11 cellular contexts compared by ENCODE assay signal in the genomic region with DNA sequence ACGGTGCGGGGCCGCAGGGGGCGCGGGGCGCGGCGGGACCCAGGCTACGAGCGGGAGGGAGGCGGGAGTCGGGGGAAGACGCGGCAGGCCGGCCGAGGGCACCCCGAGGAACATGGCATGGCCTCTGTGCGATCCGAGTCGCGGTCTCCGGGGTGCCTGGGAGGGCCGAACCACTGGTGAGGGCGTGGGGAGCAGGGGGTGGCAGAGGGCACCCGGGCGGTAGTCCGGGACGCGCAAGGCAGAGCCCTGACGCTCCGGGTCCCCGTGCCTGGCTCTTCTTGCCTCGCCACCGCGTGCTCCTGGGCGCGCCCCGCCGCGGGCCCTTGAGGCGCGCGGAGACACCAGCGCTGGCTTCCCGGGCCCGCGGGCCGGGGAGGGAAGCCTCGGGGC. TPM values are rescaled to one million over a fixed set of nuclear protein-coding genes. Genes with fewer than 3 reads are reported as not detected.
DNase-seq lines count a peak whose midpoint lies in the region; ATAC-seq and TF ChIP-seq lines count a peak whose summit lies in the region.
"Had no signal": no experiment of that assay in that cellular context is flagged by ENCODE, and none has a peak within 500 bp of the region (broad histone marks: within the 10 kb centered on the region; RNA-seq: fewer than 3 reads in every experiment).

No MANE protein-coding gene starts in this region.

- peaks cover 0 to 84% of the 10 kb centered on the region in 2 donors for H3K27me3 ChIP-seq in tibial artery

- H3K36me3 Mint-ChIP-seq in WTC11: peaks cover 28% of the 10 kb centered on the region

- peaks cover 0 to 49% (median 42%) of the 10 kb centered on the region in 4 donors for H3K4me1 ChIP-seq in tibial artery

- CTCF ChIA-PET in WTC11 (lab: Charles Lee): no interaction called here

- in situ Hi-C loops in KBM-7 (cut with MboI; ENCODE audit: low pct_unique_long_range_greater_than_20kb, low sequenced_read_pairs): no loop called here

- no peak for TF ChIP-seq CTCF in WTC11 (IDR thresholded peaks at IDR 0.05)
- TF ChIP-seq CTCF in tibial artery (IDR thresholded peaks at IDR 0.05): no peak

- DNase-seq in NCI-H748 (lab: John Stamatoyannopoulos, UW; ENCODE audit: unreplicated experiment): peak; percentile 67
- no peak for DNase-seq in NCI-H748 treated with DMSO at 0.1 percent for 48 hours (lab: John Stamatoyannopoulos, UW)
- peak; percentile 29 for DNase-seq in WTC11 (ENCODE audit: low spot score)
- DNase-seq in islet precursor cell: peak; percentile 70
- no peak for DNase-seq in tibial artery
- no peak for DNase-seq in hippocampal formation (lab: John Stamatoyannopoulos, UW)
- no peak for DNase-seq in NCI-H2196 (lab: John Stamatoyannopoulos, UW; ENCODE audit: unreplicated experiment)
- DNase-seq in KBM-7: no peak

- POLR2A ChIA-PET in WTC11 (lab: Charles Lee): interaction anchor here (1.6 kb wide), 1 partner anchor 30 kb away, joined by 13 read pairs; no protein-coding TSS in a partner anchor

- no peaks in the 10 kb centered on the region for H3K36me3 ChIP-seq in tibial artery

- intact Hi-C loops in tibial artery (cut with DNase I; ENCODE audit: low total_unique reads): no loop called here

- H3K27me3 Mint-ChIP-seq in WTC11 (ENCODE audit: low read depth): peaks cover 7% of the 10 kb centered on the region

- H3K27ac Mint-ChIP-seq in WTC11: peak overlapping the region; percentile 82; the same call in 1 of the 2 replicates
- H3K27ac Mint-ChIP-seq: CD14-positive monocyte had no signal

- peak overlapping the region; percentile 92 for H3K4me3 Mint-ChIP-seq in WTC11

- no peak overlapping the region for H3K27ac ChIP-seq in tibial artery

- H3K4me1 Mint-ChIP-seq in WTC11: peaks cover 35% of the 10 kb centered on the region

- H3K4me3 ChIP-seq in tibial artery: peak overlapping the region; percentile 32 to 49

- no peaks in the 10 kb centered on the region for H3K9me3 ChIP-seq in tibial artery

- H3K9me3 Mint-ChIP-seq in WTC11: peaks cover 2% of the 10 kb centered on the region; the same call in 1 of the 2 replicates

- ATAC-seq in WTC11: peak; percentile 2

TF ChIP-seq in WTC11, 78 proteins besides CTCF, POLR2A, EP300 and RAD21:
- TF ChIP-seq, protein P1, sequence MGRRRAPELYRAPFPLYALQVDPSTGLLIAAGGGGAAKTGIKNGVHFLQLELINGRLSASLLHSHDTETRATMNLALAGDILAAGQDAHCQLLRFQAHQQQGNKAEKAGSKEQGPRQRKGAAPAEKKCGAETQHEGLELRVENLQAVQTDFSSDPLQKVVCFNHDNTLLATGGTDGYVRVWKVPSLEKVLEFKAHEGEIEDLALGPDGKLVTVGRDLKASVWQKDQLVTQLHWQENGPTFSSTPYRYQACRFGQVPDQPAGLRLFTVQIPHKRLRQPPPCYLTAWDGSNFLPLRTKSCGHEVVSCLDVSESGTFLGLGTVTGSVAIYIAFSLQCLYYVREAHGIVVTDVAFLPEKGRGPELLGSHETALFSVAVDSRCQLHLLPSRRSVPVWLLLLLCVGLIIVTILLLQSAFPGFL (CRISPR knock-in tag; IDR thresholded peaks at IDR 0.05; ENCODE audit: borderline replicate concordance): no peak
- TF ChIP-seq, protein P2, sequence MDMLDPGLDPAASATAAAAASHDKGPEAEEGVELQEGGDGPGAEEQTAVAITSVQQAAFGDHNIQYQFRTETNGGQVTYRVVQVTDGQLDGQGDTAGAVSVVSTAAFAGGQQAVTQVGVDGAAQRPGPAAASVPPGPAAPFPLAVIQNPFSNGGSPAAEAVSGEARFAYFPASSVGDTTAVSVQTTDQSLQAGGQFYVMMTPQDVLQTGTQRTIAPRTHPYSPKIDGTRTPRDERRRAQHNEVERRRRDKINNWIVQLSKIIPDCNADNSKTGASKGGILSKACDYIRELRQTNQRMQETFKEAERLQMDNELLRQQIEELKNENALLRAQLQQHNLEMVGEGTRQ (CRISPR knock-in tag; IDR thresholded peaks at IDR 0.05): no peak
- no peak for TF ChIP-seq SOX15 (CRISPR knock-in tag; IDR thresholded peaks at IDR 0.05)
- TF ChIP-seq, protein P3, sequence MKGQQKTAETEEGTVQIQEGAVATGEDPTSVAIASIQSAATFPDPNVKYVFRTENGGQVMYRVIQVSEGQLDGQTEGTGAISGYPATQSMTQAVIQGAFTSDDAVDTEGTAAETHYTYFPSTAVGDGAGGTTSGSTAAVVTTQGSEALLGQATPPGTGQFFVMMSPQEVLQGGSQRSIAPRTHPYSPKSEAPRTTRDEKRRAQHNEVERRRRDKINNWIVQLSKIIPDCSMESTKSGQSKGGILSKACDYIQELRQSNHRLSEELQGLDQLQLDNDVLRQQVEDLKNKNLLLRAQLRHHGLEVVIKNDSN (CRISPR knock-in tag; IDR thresholded peaks at IDR 0.05): peak; percentile 36; the same call in 1 of the 2 replicates
- TF ChIP-seq ZNF671 (CRISPR knock-in tag; IDR thresholded peaks at IDR 0.05): no peak
- TF ChIP-seq, protein P4, sequence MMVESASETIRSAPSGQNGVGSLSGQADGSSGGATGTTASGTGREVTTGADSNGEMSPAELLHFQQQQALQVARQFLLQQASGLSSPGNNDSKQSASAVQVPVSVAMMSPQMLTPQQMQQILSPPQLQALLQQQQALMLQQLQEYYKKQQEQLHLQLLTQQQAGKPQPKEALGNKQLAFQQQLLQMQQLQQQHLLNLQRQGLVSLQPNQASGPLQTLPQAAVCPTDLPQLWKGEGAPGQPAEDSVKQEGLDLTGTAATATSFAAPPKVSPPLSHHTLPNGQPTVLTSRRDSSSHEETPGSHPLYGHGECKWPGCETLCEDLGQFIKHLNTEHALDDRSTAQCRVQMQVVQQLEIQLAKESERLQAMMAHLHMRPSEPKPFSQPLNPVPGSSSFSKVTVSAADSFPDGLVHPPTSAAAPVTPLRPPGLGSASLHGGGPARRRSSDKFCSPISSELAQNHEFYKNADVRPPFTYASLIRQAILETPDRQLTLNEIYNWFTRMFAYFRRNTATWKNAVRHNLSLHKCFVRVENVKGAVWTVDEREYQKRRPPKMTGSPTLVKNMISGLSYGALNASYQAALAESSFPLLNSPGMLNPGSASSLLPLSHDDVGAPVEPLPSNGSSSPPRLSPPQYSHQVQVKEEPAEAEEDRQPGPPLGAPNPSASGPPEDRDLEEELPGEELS (CRISPR knock-in tag; IDR thresholded peaks at IDR 0.05): 0 out of 2 replicates have a peak, but pooled peaks have one; percentile 7
- TF ChIP-seq, protein P5, sequence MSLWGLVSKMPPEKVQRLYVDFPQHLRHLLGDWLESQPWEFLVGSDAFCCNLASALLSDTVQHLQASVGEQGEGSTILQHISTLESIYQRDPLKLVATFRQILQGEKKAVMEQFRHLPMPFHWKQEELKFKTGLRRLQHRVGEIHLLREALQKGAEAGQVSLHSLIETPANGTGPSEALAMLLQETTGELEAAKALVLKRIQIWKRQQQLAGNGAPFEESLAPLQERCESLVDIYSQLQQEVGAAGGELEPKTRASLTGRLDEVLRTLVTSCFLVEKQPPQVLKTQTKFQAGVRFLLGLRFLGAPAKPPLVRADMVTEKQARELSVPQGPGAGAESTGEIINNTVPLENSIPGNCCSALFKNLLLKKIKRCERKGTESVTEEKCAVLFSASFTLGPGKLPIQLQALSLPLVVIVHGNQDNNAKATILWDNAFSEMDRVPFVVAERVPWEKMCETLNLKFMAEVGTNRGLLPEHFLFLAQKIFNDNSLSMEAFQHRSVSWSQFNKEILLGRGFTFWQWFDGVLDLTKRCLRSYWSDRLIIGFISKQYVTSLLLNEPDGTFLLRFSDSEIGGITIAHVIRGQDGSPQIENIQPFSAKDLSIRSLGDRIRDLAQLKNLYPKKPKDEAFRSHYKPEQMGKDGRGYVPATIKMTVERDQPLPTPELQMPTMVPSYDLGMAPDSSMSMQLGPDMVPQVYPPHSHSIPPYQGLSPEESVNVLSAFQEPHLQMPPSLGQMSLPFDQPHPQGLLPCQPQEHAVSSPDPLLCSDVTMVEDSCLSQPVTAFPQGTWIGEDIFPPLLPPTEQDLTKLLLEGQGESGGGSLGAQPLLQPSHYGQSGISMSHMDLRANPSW (CRISPR knock-in tag; conservative IDR thresholded peaks at IDR 0.05; ENCODE audit: low read depth): no peak
- TF ChIP-seq, protein P6, sequence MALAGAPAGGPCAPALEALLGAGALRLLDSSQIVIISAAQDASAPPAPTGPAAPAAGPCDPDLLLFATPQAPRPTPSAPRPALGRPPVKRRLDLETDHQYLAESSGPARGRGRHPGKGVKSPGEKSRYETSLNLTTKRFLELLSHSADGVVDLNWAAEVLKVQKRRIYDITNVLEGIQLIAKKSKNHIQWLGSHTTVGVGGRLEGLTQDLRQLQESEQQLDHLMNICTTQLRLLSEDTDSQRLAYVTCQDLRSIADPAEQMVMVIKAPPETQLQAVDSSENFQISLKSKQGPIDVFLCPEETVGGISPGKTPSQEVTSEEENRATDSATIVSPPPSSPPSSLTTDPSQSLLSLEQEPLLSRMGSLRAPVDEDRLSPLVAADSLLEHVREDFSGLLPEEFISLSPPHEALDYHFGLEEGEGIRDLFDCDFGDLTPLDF (CRISPR knock-in tag; IDR thresholded peaks at IDR 0.05): no peak
- no peak for TF ChIP-seq SMAD3 (CRISPR knock-in tag; IDR thresholded peaks at IDR 0.05; ENCODE audit: borderline replicate concordance)
TF ChIP-seq in WTC11: peak in this region for 2.

RNA-seq across cellular contexts. Expression of a gene that starts 4.2 kb away (rescaled TPM):
- total RNA-seq in WTC11 (2021): 22.5 to 24.8 TPM (median 24.0 TPM) in 3 replicates
- total RNA-seq: dermis microvascular lymphatic vessel endothelial cell; T-helper 1 cell treated with Interleukin-12 subunit alpha and Interleukin-12 subunit beta and Interleukin-4 antibody, amounts not matched to agents 30 ng/mL and 1 ng/mL, for 36 hours had no signal

Comparison
In these comparisons a context has a peak if more than half of its experiments do, and no peak if none do; other contexts are left out.
1. DNase-seq: peak in NCI-H748 (single experiment), WTC11 (single experiment) and islet precursor cell (single experiment); none in NCI-H748 treated with DMSO at 0.1 percent for 48 hours (single experiment), tibial artery (0 of 2), hippocampal formation (0 of 2), NCI-H2196 (single experiment) and KBM-7 (single experiment).